8 cellular contexts compared by ENCODE assay signal in the genomic region with DNA sequence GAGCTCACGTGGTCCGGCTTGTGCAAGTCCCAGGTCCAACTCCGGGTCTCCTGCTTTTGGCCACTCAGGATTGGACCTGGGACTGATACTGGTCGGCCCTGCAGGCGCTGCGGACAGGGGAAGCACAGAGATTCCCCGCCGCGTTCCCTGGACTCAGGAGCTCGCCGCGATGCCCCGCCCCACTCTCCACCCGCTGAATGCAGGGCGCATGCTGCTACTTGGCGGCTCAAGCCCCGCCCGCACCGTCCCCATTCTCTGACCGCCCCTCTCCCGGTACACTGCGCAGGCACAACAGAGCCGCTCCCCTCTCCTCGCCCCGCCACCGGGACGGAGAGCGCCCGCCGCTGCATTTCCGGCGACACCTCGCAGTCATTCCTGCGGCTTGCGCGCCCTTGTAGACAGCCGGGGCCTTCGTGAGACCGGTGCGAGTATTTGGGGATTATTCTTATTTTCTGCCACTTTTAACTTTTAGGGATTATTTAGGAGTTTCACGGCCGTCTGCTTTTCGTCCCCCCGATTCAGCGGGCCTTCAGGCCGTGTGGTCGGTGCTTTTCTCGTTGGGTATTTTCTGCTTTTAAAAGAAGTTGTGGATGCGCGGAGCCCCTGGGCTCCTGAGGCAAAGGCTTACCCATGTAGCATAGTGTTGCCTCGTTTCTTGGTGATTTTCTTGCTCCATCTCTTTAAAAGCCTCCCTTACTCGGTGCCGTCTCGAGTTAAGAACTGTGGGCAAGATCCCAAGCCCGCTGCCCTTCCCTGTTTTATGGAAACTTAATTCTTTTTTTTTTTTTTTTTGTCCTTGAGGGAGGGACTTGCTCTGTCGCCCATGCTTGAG. TPM values are rescaled to one million over a fixed set of nuclear protein-coding genes. Genes with fewer than 3 reads are reported as not detected.
DNase-seq lines count a peak whose midpoint lies in the region; FAIRE-seq and TF ChIP-seq lines count a peak whose summit lies in the region.

TSS of gene TMEM14C (plus strand) at position 251 of the 832 bp plus-strand sequence. CDS start 1,544 bp downstream, outside the sequence.

- H3K9ac ChIP-seq in Loucy (ENCODE audit: low read depth, low read length, poor library complexity, severe bottlenecking) (peak within 1 kb of the TSS; percentile 82), neural cell (ENCODE audit: low read length) (peak within 1 kb of the TSS; percentile 75)

- H3K4me3 ChIP-seq in Loucy (ENCODE audit: low read length, poor library complexity, severe bottlenecking), result peak within 1 kb of the TSS; percentile 87
- H3K4me3 ChIP-seq in neural cell (ENCODE audit: low read length), result peak within 1 kb of the TSS; percentile 82
- peak within 1 kb of the TSS; percentile 60 to 78 (median 74) for H3K4me3 ChIP-seq in stomach

- no peak for FAIRE-seq in H54 (lab: Jason Lieb, UNC)

- intact Hi-C loops in stomach (cut with DNase I; ENCODE audit: low total_unique reads), result no loop called here

- no peak for TF ChIP-seq RAD21 in neural cell (conservative IDR thresholded peaks at IDR 0.05)

- H3K36me3 ChIP-seq in Loucy (ENCODE audit: insufficient read depth, low read length), result no peaks in the 10 kb centered on the region
- no peaks in the 10 kb centered on the region for H3K36me3 ChIP-seq in neural cell (ENCODE audit: insufficient read depth, low read length)
- H3K36me3 ChIP-seq in stomach, result peaks cover 11 to 32% (median 28%) of the 10 kb centered on the region in 4 donors

- H3K4me1 ChIP-seq in Loucy (ENCODE audit: insufficient read depth, low read length, poor library complexity, severe bottlenecking) (peaks cover 31% of the 10 kb centered on the region), stomach (peaks cover 18 to 58% (median 41%) of the 10 kb centered on the region in 4 donors)

- H2AFZ ChIP-seq in Loucy (ENCODE audit: low read length), result peak within 1 kb of the TSS; percentile 92
- peak within 1 kb of the TSS; percentile 89 for H2AFZ ChIP-seq in neural cell (ENCODE audit: low read depth, low read length)

- peak; percentile 88 for TF ChIP-seq POLR2A in H54 (IDR thresholded peaks at IDR 0.05; ENCODE audit: low read depth, low read length)
- peak in 1 of 4 donors; percentile 52 for TF ChIP-seq POLR2A in stomach (IDR thresholded peaks at IDR 0.05)

- H3K4me2 ChIP-seq in Loucy (ENCODE audit: low read depth, low read length, poor library complexity, severe bottlenecking), result peak within 1 kb of the TSS; percentile 90
- H3K4me2 ChIP-seq in neural cell (ENCODE audit: low read length), result peak within 1 kb of the TSS; percentile 61

- H3K27me3 ChIP-seq in Loucy (ENCODE audit: insufficient read depth, low read length, poor library complexity, severe bottlenecking) (no peaks in the 10 kb centered on the region), neural cell (ENCODE audit: insufficient read depth, low read depth, low read length) (no peaks in the 10 kb centered on the region), stomach (no peaks in the 10 kb centered on the region)

- H3K9me2 ChIP-seq in Loucy (replicated peaks; ENCODE audit: low read depth, low read length), result no peaks in the 10 kb centered on the region
- H3K9me2 ChIP-seq in neural cell (ENCODE audit: insufficient read depth, low read length), result no peaks in the 10 kb centered on the region

- H3F3A ChIP-seq in Loucy (ENCODE audit: low read depth) (no peaks in the 10 kb centered on the region), neural cell (ENCODE audit: insufficient read depth, low read length, poor library complexity, severe bottlenecking) (no peaks in the 10 kb centered on the region)

- TF ChIP-seq CTCF in Loucy (conservative IDR thresholded peaks at IDR 0.05; ENCODE audit: low read length) (no peak), neural cell (IDR thresholded peaks at IDR 0.05; ENCODE audit: poor library complexity, severe bottlenecking) (no peak), stomach (IDR thresholded peaks at IDR 0.05) (no peak)

- H3K27ac ChIP-seq in neural cell (ENCODE audit: low read length) (peak within 1 kb of the TSS; percentile 56), stomach (peak within 1 kb of the TSS; percentile 48 to 92 (median 90))

- WGBS in stomach, 5 donors, result 0 to 1% (median 1%) methylated on average over 34 to 56 of the region's 56 CpGs

- DNase-seq in EL (peak; percentile 99), H54 (ENCODE audit: insufficient read length, low spot score) (peak; percentile 92), SHP77 treated with DMSO at 0.1 percent for 48 hours (lab: John Stamatoyannopoulos, UW) (peak; percentile 91), activated gamma-delta T cell (lab: John Stamatoyannopoulos, UW) (peak; percentile 67), fibroblast of the conjunctiva (ENCODE audit: low read depth) (peak; percentile 98), stomach (peak; percentile 99)

- no peak for TF ChIP-seq EP300 in neural cell (conservative IDR thresholded peaks at IDR 0.05; ENCODE audit: poor library complexity, severe bottlenecking)
- no peak for TF ChIP-seq EP300 in stomach (IDR thresholded peaks at IDR 0.05)

- peaks cover 26% of the 10 kb centered on the region for H3K79me2 ChIP-seq in Loucy (ENCODE audit: insufficient read depth, low read length)
- H3K79me2 ChIP-seq in neural cell (replicated peaks; ENCODE audit: insufficient read depth, low read length), result peaks cover 10% of the 10 kb centered on the region

- H3K9me3 ChIP-seq in Loucy (ENCODE audit: insufficient read depth, low read depth, low read length), result no peaks in the 10 kb centered on the region
- H3K9me3 ChIP-seq in neural cell (ENCODE audit: low read length), result no peaks in the 10 kb centered on the region
- H3K9me3 ChIP-seq in stomach, result peaks cover 0 to 6% (median 0%) of the 10 kb centered on the region in 4 donors

- H4K20me1 ChIP-seq in Loucy (ENCODE audit: insufficient read depth, low read length, poor library complexity, severe bottlenecking) (no peaks in the 10 kb centered on the region), neural cell (ENCODE audit: insufficient read depth) (no peaks in the 10 kb centered on the region)

TF ChIP-seq in neural cell, 6 proteins besides CTCF, POLR2A, EP300 and RAD21:
- TF ChIP-seq REST (IDR thresholded peaks at IDR 0.05; ENCODE audit: borderline replicate concordance) (peak; percentile 44), POLR2AphosphoS5 (IDR thresholded peaks at IDR 0.05) (peak; percentile 58), EZH2 (IDR thresholded peaks at IDR 0.05; ENCODE audit: borderline replicate concordance, insufficient read depth, low read length, poor library complexity, severe bottlenecking) (no peak), SMC3 (conservative IDR thresholded peaks at IDR 0.05; ENCODE audit: poor library complexity) (peak; percentile 34), TAF1 (IDR thresholded peaks at IDR 0.05; ENCODE audit: low read depth) (peak; percentile 35), MXI1 (conservative IDR thresholded peaks at IDR 0.05; ENCODE audit: poor library complexity, severe bottlenecking) (peak; percentile 75)
TF ChIP-seq in neural cell: peak in this region for 5.

RNA-seq across cellular contexts. Expression of gene TMEM14C, which starts in this region (rescaled TPM):
- polyA plus RNA-seq in neural cell, result 106 and 124 TPM in 2 replicates
- polyA minus RNA-seq in neural cell, result 40.2 and 48.0 TPM in 2 replicates
- total RNA-seq in stomach, result 10 to 100 TPM in 4 of 5 donors, 1 to 10 TPM in 1; 1.4 to 99.5 (median 67.0) TPM
- 100 to 1,000 TPM; 119 to 139 (median 119) TPM for polyA plus RNA-seq in stomach

Comparison
In these comparisons a context has a peak if more than half of its experiments do, and no peak if none do; other contexts are left out.
1. Peak in every context shown above with its lines: DNase-seq, H3K4me3 ChIP-seq and H3K27ac ChIP-seq.